In genomic region chr3:180679178-180680096, GRCh38 we compare ENCODE assay signal across 8 cellular contexts. TPM values are rescaled to one million over a fixed set of nuclear protein-coding genes. Genes with fewer than 3 reads are reported as not detected.
A peak's percentile ranks its signal among the peaks of the same experiment; 100 is the strongest.
DNase-seq lines count a peak whose midpoint lies in the region; ATAC-seq and TF ChIP-seq lines count a peak whose summit lies in the region.

Gene CCDC39, minus strand, starts transcription at chr3:180679489. Its CDS starts 109 bp downstream, at chr3:180679380.

- peak within 1 kb of the TSS; percentile 94 for H2AFZ ChIP-seq in SK-N-SH (ENCODE audit: low read depth)

- no peak for TF ChIP-seq CTCF in DOHH2 (IDR thresholded peaks at IDR 0.05; ENCODE audit: low read depth, low read length, poor library complexity, severe bottlenecking)
- TF ChIP-seq CTCF in SK-N-SH (IDR thresholded peaks at IDR 0.05), result no peak
- no peak for TF ChIP-seq CTCF in adrenal gland (IDR thresholded peaks at IDR 0.05)
- TF ChIP-seq CTCF in right atrium auricular region (IDR thresholded peaks at IDR 0.05), result no peak
- no peak for TF ChIP-seq CTCF in psoas muscle (IDR thresholded peaks at IDR 0.05)
- TF ChIP-seq CTCF in uterus (IDR thresholded peaks at IDR 0.05), result no peak

- no peak for TF ChIP-seq RAD21 in SK-N-SH (IDR thresholded peaks at IDR 0.05; ENCODE audit: low read length)

- no peak for TF ChIP-seq POLR2A in adrenal gland (IDR thresholded peaks at IDR 0.05)
- no peak for TF ChIP-seq POLR2A in uterus (IDR thresholded peaks at IDR 0.05)

- peaks cover 31% of the 10 kb centered on the region for H3K27me3 ChIP-seq in DOHH2 (ENCODE audit: control insufficient read depth, low read length)
- H3K27me3 ChIP-seq in SK-N-SH (ENCODE audit: insufficient read depth), result no peaks in the 10 kb centered on the region
- peaks cover 5% of the 10 kb centered on the region for H3K27me3 ChIP-seq in adrenal gland
- no peaks in the 10 kb centered on the region for H3K27me3 ChIP-seq in right atrium auricular region
- peaks cover 0 to 11% (median 0%) of the 10 kb centered on the region in 3 donors for H3K27me3 ChIP-seq in psoas muscle (ENCODE audit: insufficient read depth in 3 of 3, low read length in 2 of 3)
- H3K27me3 ChIP-seq in uterus, result no peaks in the 10 kb centered on the region

- H3K9me2 ChIP-seq in DOHH2 (replicated peaks; ENCODE audit: control insufficient read depth, low read length), result no peaks in the 10 kb centered on the region
- no peaks in the 10 kb centered on the region for H3K9me2 ChIP-seq in SK-N-SH

- H3K9ac ChIP-seq in SK-N-SH, result peak within 1 kb of the TSS; percentile 34; the same call in 1 of the 2 replicates

- 3% methylated on average over 54 of the region's 56 CpGs for WGBS in SK-N-SH (ENCODE audit: low lambda C conversion rate)
- WGBS in adrenal gland, 4 donors, result 1% methylated on average over 40 to 56 of the region's 56 CpGs
- WGBS in psoas muscle, 3 donors, result 0 to 2% (median 1%) methylated on average over 56 of the region's 56 CpGs

- CTCF ChIA-PET in SK-N-SH (lab: Yijun Ruan, JAX), result interaction anchor here (0.7 to 1.5 kb wide), 10 partner anchors 10 to 78 kb away, joined by 3 to 6 read pairs (median 3); partner anchors contain the start of gene TTC14

- TF ChIP-seq EP300 in SK-N-SH (IDR thresholded peaks at IDR 0.05; ENCODE audit: borderline replicate concordance in 1 of 2, low read depth in 1 of 2, low read length in 1 of 2), result no peak

- H3K4me3 ChIP-seq in DOHH2 (ENCODE audit: low read length) (peak within 1 kb of the TSS; percentile 85), SK-N-SH (ENCODE audit: low read depth in 2 of 2, low read length in 1 of 2) (peak within 1 kb of the TSS; percentile 80 to 83), adrenal gland (peak within 1 kb of the TSS in 3 of 4 donors; percentile 8 to 66 (median 60)), right atrium auricular region (peak within 1 kb of the TSS; percentile 52 to 56), psoas muscle (peak within 1 kb of the TSS; percentile 77), uterus (peak within 1 kb of the TSS; percentile 48 to 58)

- no peaks in the 10 kb centered on the region for H3K9me3 ChIP-seq in DOHH2 (ENCODE audit: control insufficient read depth, insufficient read depth, low read length)
- H3K9me3 ChIP-seq in SK-N-SH, result no peaks in the 10 kb centered on the region
- no peaks in the 10 kb centered on the region for H3K9me3 ChIP-seq in adrenal gland (replicated peaks in 1 of 3)
- no peaks in the 10 kb centered on the region for H3K9me3 ChIP-seq in right atrium auricular region
- no peaks in the 10 kb centered on the region for H3K9me3 ChIP-seq in psoas muscle
- H3K9me3 ChIP-seq in uterus, result no peaks in the 10 kb centered on the region

- H4K20me1 ChIP-seq in DOHH2 (ENCODE audit: control insufficient read depth, insufficient read depth, low read depth, low read length), result no peaks in the 10 kb centered on the region
- H4K20me1 ChIP-seq in SK-N-SH (ENCODE audit: insufficient read depth), result no peaks in the 10 kb centered on the region

- H3K79me2 ChIP-seq in DOHH2 (ENCODE audit: control insufficient read depth, low read length), result no peaks in the 10 kb centered on the region
- H3K79me2 ChIP-seq in SK-N-SH (ENCODE audit: insufficient read depth), result no peaks in the 10 kb centered on the region; the same call in 1 of the 2 replicates

- intact Hi-C loops in adrenal gland (cut with DNase I), result no loop called here
- intact Hi-C loops in psoas muscle (cut with DNase I), result no loop called here
- intact Hi-C loops in uterus (cut with DNase I; ENCODE audit: low total_unique reads), result no loop called here

- H3K27ac ChIP-seq in DOHH2 (ENCODE audit: low read depth, low read length) (no peak within 1 kb of the TSS), SK-N-SH (ENCODE audit: low read depth in 2 of 2, low read length in 1 of 2) (peak within 1 kb of the TSS; percentile 10 to 22; a peak in 2 of 4 replicates), adrenal gland (peak within 1 kb of the TSS in 1 of 5 donors; percentile 30), right atrium auricular region (no peak within 1 kb of the TSS), psoas muscle (no peak within 1 kb of the TSS), uterus (no peak within 1 kb of the TSS)

- POLR2A ChIA-PET in SK-N-SH (lab: Yijun Ruan, JAX), result interaction anchor here (0.6 kb wide), 1 partner anchor 1066 kb away, joined by 3 read pairs; no protein-coding TSS in a partner anchor

- H3F3A ChIP-seq in DOHH2 (ENCODE audit: control insufficient read depth, insufficient read depth), result no peaks in the 10 kb centered on the region
- peaks cover 7% of the 10 kb centered on the region for H3F3A ChIP-seq in SK-N-SH (replicated peaks; ENCODE audit: insufficient read depth)

- H3K36me3 ChIP-seq in DOHH2 (ENCODE audit: control insufficient read depth, low read length) (no peaks in the 10 kb centered on the region), SK-N-SH (replicated peaks in 1 of 2; ENCODE audit: control insufficient read depth in 1 of 2, insufficient read depth in 2 of 2, low read length in 1 of 2) (no peaks in the 10 kb centered on the region), adrenal gland (replicated peaks in 1 of 2) (no peaks in the 10 kb centered on the region), right atrium auricular region (no peaks in the 10 kb centered on the region), psoas muscle (ENCODE audit: insufficient read depth in 1 of 2, low read depth in 1 of 2) (no peaks in the 10 kb centered on the region), uterus (no peaks in the 10 kb centered on the region)

- DNase-seq in KG1 (lab: John Stamatoyannopoulos, UW) (peak; percentile 17), SK-N-SH (peak; percentile 77), adrenal gland (peak; percentile 42 to 84 (median 60)), right atrium auricular region (ENCODE audit: low spot score) (peak; percentile 68), psoas muscle (peak; percentile 45 to 54), uterus (peak; percentile 33 to 53)

- H3K4me1 ChIP-seq in DOHH2 (ENCODE audit: control insufficient read depth, low read length), result peaks cover 25% of the 10 kb centered on the region
- peaks cover 0 to 3% of the 10 kb centered on the region in 2 experiments; a peak in 2 of 4 replicates for H3K4me1 ChIP-seq in SK-N-SH (ENCODE audit: control insufficient read depth in 1 of 2, insufficient read depth in 2 of 2, low read depth in 1 of 2, low read length in 1 of 2)
- H3K4me1 ChIP-seq in adrenal gland (replicated peaks in 1 of 2), result peaks cover 7 to 19% of the 10 kb centered on the region in 2 donors
- H3K4me1 ChIP-seq in right atrium auricular region, result peaks cover 0 to 8% of the 10 kb centered on the region in 2 donors
- peaks cover 7% of the 10 kb centered on the region for H3K4me1 ChIP-seq in psoas muscle
- H3K4me1 ChIP-seq in uterus, result no peaks in the 10 kb centered on the region

- peak; percentile 95 for ATAC-seq in GM21825 (IDR thresholded peaks at IDR 0.05; ENCODE audit: unreplicated experiment)
- peak; percentile 69 to 94 (median 80) for ATAC-seq in psoas muscle

- H3K4me2 ChIP-seq in DOHH2 (ENCODE audit: low read length) (peak within 1 kb of the TSS; percentile 94), SK-N-SH (peak within 1 kb of the TSS; percentile 89)

TF ChIP-seq in SK-N-SH, 30 proteins besides CTCF, POLR2A, EP300 and RAD21:
- TF ChIP-seq MEF2A (IDR thresholded peaks at IDR 0.05; ENCODE audit: borderline replicate concordance, low read depth) (no peak), MXI1 (IDR thresholded peaks at IDR 0.05; ENCODE audit: low read depth, low read length) (peak; percentile 76; the same call in 1 of the 2 replicates), SIN3A (IDR thresholded peaks at IDR 0.05; ENCODE audit: borderline replicate concordance, low read depth, low read length) (peak; percentile 64; the same call in 1 of the 2 replicates), JUND (IDR thresholded peaks at IDR 0.05) (no peak), POLR2AphosphoS5 (IDR thresholded peaks at IDR 0.05; ENCODE audit: low read depth, low read length) (0 out of 2 replicates have a peak, but pooled peaks have one; percentile 28), GABPA (IDR thresholded peaks at IDR 0.05; ENCODE audit: low read depth) (peak; percentile 85)
- TF ChIP-seq, protein P1, sequence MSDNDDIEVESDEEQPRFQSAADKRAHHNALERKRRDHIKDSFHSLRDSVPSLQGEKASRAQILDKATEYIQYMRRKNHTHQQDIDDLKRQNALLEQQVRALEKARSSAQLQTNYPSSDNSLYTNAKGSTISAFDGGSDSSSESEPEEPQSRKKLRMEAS (IDR thresholded peaks at IDR 0.05; ENCODE audit: low read depth), result peak; percentile 39

RNA-seq across cellular contexts. Expression of gene CCDC39, which starts in this region (rescaled TPM):
- polyA plus RNA-seq in SK-N-SH (2012; rRNA removed), result not detected in 2 replicates
- 0.04 TPM in 1 of 2 replicates, not detected in the other for polyA plus RNA-seq in SK-N-SH (2012; cell fraction: cytosol; rRNA removed)
- polyA plus RNA-seq in SK-N-SH (2012; cell fraction: nucleus; rRNA removed), result not detected in 2 replicates
- total RNA-seq in adrenal gland, result under 1 TPM in 2 of 8 donors, not detected in 6; 0.08 to 0.13 TPM
- under 1 TPM in 1 of 3 donors, not detected in 2; 0.37 TPM for polyA plus RNA-seq in adrenal gland
- total RNA-seq in right atrium auricular region, result not detected
- total RNA-seq in psoas muscle, result under 1 TPM; 0.69 to 0.86 (median 0.81) TPM
- under 1 TPM in 2 of 3 donors, not detected in 1; 0.03 to 0.12 TPM for polyA plus RNA-seq in psoas muscle
- 1 to 10 TPM in 1 of 4 donors, not detected in 3; 1.5 TPM for total RNA-seq in uterus

Comparison
In these comparisons a context has a peak if more than half of its experiments do, and no peak if none do; other contexts are left out.
1. Peak in DNase-seq, H3K4me3 ChIP-seq, H3K27ac ChIP-seq, H3K9ac ChIP-seq and H3K4me2 ChIP-seq in SK-N-SH; RNA of the gene not detected or under 1 TPM.
2. Peak in DNase-seq and H3K4me3 ChIP-seq in adrenal gland; RNA of the gene not detected or under 1 TPM.
3. Peak in DNase-seq and H3K4me3 ChIP-seq in right atrium auricular region; RNA of the gene not detected or under 1 TPM.
4. Peak in DNase-seq, ATAC-seq and H3K4me3 ChIP-seq in psoas muscle; RNA of the gene not detected or under 1 TPM.
5. DNase-seq: peak in every context shown above with its lines; median percentile 77 in SK-N-SH; 68 in right atrium auricular region; 60 in adrenal gland; 50 in psoas muscle; 43 in uterus; 17 in KG1.